ENCODE assay signal across 9 cellular contexts in genomic region chrX:45749375-45749774, GRCh38.
DNase-seq lines count a peak whose midpoint lies in the region; ATAC-seq and TF ChIP-seq lines count a peak whose summit lies in the region.
"Had no signal": no experiment of that assay in that cellular context is flagged by ENCODE, and none has a peak within 500 bp of the region (broad histone marks: within the 10 kb centered on the region; RNA-seq: fewer than 3 reads in every experiment).

No MANE protein-coding gene starts in this region.

- in situ Hi-C loops in ACHN (cut with HindIII; ENCODE audit: low pct_ligation_motif_present, low pct_unique_long_range_greater_than_20kb, low sequenced_read_pairs), result no loop called here

- TF ChIP-seq POLR2A in NB4 (IDR thresholded peaks at IDR 0.05; ENCODE audit: extremely low read depth, insufficient read length), result no peak

- H3K27ac Mint-ChIP-seq in activated naive CD4-positive, alpha-beta T cell treated with anti-CD3 and anti-CD28 coated beads, Interleukin-2, amount 50 U/mL, for 24 hours, result no peak overlapping the region
- no peak overlapping the region for H3K27ac Mint-ChIP-seq in activated naive CD4-positive, alpha-beta T cell treated with anti-CD3 and anti-CD28 coated beads, Interleukin-2, amount 50 U/mL, for 72 hours

- H4K20me1 ChIP-seq in smooth muscle cell (ENCODE audit: low read depth), result peaks cover 42% of the 10 kb centered on the region

- peak overlapping the region; percentile 31 for H3K4me3 Mint-ChIP-seq in activated naive CD4-positive, alpha-beta T cell treated with anti-CD3 and anti-CD28 coated beads, Interleukin-2, amount 50 U/mL, for 24 hours

- no peak overlapping the region for H3K4me3 ChIP-seq in NB4 (ENCODE audit: low read depth, low read length)
- H3K4me3 ChIP-seq in choroid plexus epithelial cell (ENCODE audit: low read depth, low read length), result no peak overlapping the region
- H3K4me3 ChIP-seq in smooth muscle cell, result no peak overlapping the region

- no peak overlapping the region for H2AFZ ChIP-seq in smooth muscle cell (ENCODE audit: low read depth)

- TF ChIP-seq CTCF in NB4 (IDR thresholded peaks at IDR 0.05; ENCODE audit: low read depth, low read length) (peak; percentile 8), choroid plexus epithelial cell (conservative IDR thresholded peaks at IDR 0.05; ENCODE audit: low read depth, low read length) (peak; percentile 55), smooth muscle cell (IDR thresholded peaks at IDR 0.05; ENCODE audit: borderline replicate concordance, insufficient read depth, poor library complexity, severe bottlenecking) (no peak)

- H3K4me1 ChIP-seq in smooth muscle cell (ENCODE audit: low read depth), result peaks cover 5% of the 10 kb centered on the region

- no peak overlapping the region for H3K9ac ChIP-seq in smooth muscle cell (ENCODE audit: low read depth)

- no peaks in the 10 kb centered on the region for H3K36me3 ChIP-seq in smooth muscle cell (ENCODE audit: low read depth)

- no peak for DNase-seq in activated naive CD4-positive, alpha-beta T cell treated with anti-CD3 and anti-CD28 coated beads, Interleukin-2, amount 50 U/mL, for 72 hours (ENCODE audit: low spot score in 2 of 2)
- peak; percentile 31 for DNase-seq in NB4 (ENCODE audit: low read depth)
- peak; percentile 50 for DNase-seq in choroid plexus epithelial cell (ENCODE audit: low read depth)
- DNase-seq in smooth muscle cell (lab: John Stamatoyannopoulos, UW; ENCODE audit: unreplicated experiment), result no peak
- DNase-seq in NCI-H2171 (lab: John Stamatoyannopoulos, UW), result no peak
- DNase-seq in ACHN, result no peak
- no peak for DNase-seq in NCI-H82 treated with DMSO at 0.1 percent for 48 hours (lab: John Stamatoyannopoulos, UW; ENCODE audit: unreplicated experiment)
- DNase-seq: small intestine had no signal

- H3K9me3 ChIP-seq in smooth muscle cell (replicated peaks; ENCODE audit: low read depth), result no peaks in the 10 kb centered on the region

- H3K4me1 Mint-ChIP-seq in activated naive CD4-positive, alpha-beta T cell treated with anti-CD3 and anti-CD28 coated beads, Interleukin-2, amount 50 U/mL, for 24 hours, result peaks cover 26% of the 10 kb centered on the region

- H3K9me3 Mint-ChIP-seq in activated naive CD4-positive, alpha-beta T cell treated with anti-CD3 and anti-CD28 coated beads, Interleukin-2, amount 50 U/mL, for 24 hours, result no peaks in the 10 kb centered on the region
- H3K9me3 Mint-ChIP-seq in activated naive CD4-positive, alpha-beta T cell treated with anti-CD3 and anti-CD28 coated beads, Interleukin-2, amount 50 U/mL, for 72 hours, result no peaks in the 10 kb centered on the region

- H3K79me2 ChIP-seq in smooth muscle cell (ENCODE audit: low read depth), result peaks cover 32% of the 10 kb centered on the region

- no peak overlapping the region for H3K4me2 ChIP-seq in smooth muscle cell

- no peaks in the 10 kb centered on the region for H3K27me3 ChIP-seq in smooth muscle cell (ENCODE audit: low read depth)

- peaks cover 8% of the 10 kb centered on the region for H3K36me3 Mint-ChIP-seq in activated naive CD4-positive, alpha-beta T cell treated with anti-CD3 and anti-CD28 coated beads, Interleukin-2, amount 50 U/mL, for 24 hours
- H3K36me3 Mint-ChIP-seq in activated naive CD4-positive, alpha-beta T cell treated with anti-CD3 and anti-CD28 coated beads, Interleukin-2, amount 50 U/mL, for 72 hours, result peaks cover 5 to 17% of the 10 kb centered on the region in 2 donors

- WGBS in smooth muscle cell (ENCODE audit: low lambda C conversion rate), result 68% methylated on average over 4 of the region's 4 CpGs

- H3K27me3 Mint-ChIP-seq in activated naive CD4-positive, alpha-beta T cell treated with anti-CD3 and anti-CD28 coated beads, Interleukin-2, amount 50 U/mL, for 24 hours, result no peaks in the 10 kb centered on the region

- ATAC-seq in activated naive CD4-positive, alpha-beta T cell treated with anti-CD3 and anti-CD28 coated beads, Interleukin-2, amount 50 U/mL, for 72 hours, result no peak

- peak overlapping the region; percentile 20 for H3K27ac ChIP-seq in smooth muscle cell (ENCODE audit: low read depth)

- no peaks in the 10 kb centered on the region for H3F3A ChIP-seq in smooth muscle cell (ENCODE audit: low read depth)

Comparison
In these comparisons a context has a peak if more than half of its experiments do, and no peak if none do; other contexts are left out.
1. DNase-seq: peak in NB4 (single experiment) and choroid plexus epithelial cell (single experiment); none in activated naive CD4-positive, alpha-beta T cell treated with anti-CD3 and anti-CD28 coated beads, Interleukin-2, amount 50 U/mL, for 72 hours (0 of 2), smooth muscle cell (single experiment), NCI-H2171 (single experiment), ACHN (single experiment) and NCI-H82 treated with DMSO at 0.1 percent for 48 hours (single experiment).